Comparison of ENCODE assay signal across 1 cellular context in genomic region chr9:98688710-98689495, GRCh38.
TF ChIP-seq lines count a peak whose summit lies in the region.

No MANE protein-coding gene starts in this region.

TF ChIP-seq in K562, 482 proteins besides CTCF, POLR2A, EP300 and RAD21 (continued from another document):
- TF ChIP-seq STAT6 (CRISPR knock-in tag; IDR thresholded peaks at IDR 0.05): no peak
- peak; percentile 84 for TF ChIP-seq CHD4 (IDR thresholded peaks at IDR 0.05; ENCODE audit: insufficient read depth, insufficient replicate concordance, low read depth, low read length, poor library complexity, severe bottlenecking)
- TF ChIP-seq ZNF766 (CRISPR knock-in tag; conservative IDR thresholded peaks at IDR 0.05): no peak
- peak; percentile 46 for TF ChIP-seq TCF3 (CRISPR knock-in tag; IDR thresholded peaks at IDR 0.05)
- TF ChIP-seq HDAC2 (IDR thresholded peaks at IDR 0.05): 0 out of 2 replicates have a peak, but pooled peaks have one; percentile 26
- no peak for TF ChIP-seq POU5F1 (IDR thresholded peaks at IDR 0.05; ENCODE audit: borderline replicate concordance, low read depth, low read length, partially characterized antibody)
- no peak for TF ChIP-seq SAFB (IDR thresholded peaks at IDR 0.05; ENCODE audit: borderline replicate concordance, low read depth, low read length)
- TF ChIP-seq PHF21A (IDR thresholded peaks at IDR 0.05; ENCODE audit: borderline replicate concordance, low read depth): no peak
- TF ChIP-seq SMARCA4 (IDR thresholded peaks at IDR 0.05): no peak
- peak; percentile 35; the same call in 1 of the 2 replicates for TF ChIP-seq TAL1 (IDR thresholded peaks at IDR 0.05)
- TF ChIP-seq ZNF431 (CRISPR knock-in tag; IDR thresholded peaks at IDR 0.05): no peak
- 0 out of 2 replicates have a peak, but pooled peaks have one; percentile 21 for TF ChIP-seq BHLHE40 (IDR thresholded peaks at IDR 0.05; ENCODE audit: low read length)
- TF ChIP-seq MBD1 (CRISPR knock-in tag; IDR thresholded peaks at IDR 0.05): no peak
- no peak for TF ChIP-seq ZBTB1 (CRISPR knock-in tag; IDR thresholded peaks at IDR 0.05; ENCODE audit: borderline replicate concordance, low read depth)
- TF ChIP-seq ZNF444 (CRISPR knock-in tag; IDR thresholded peaks at IDR 0.05): no peak
- 0 out of 4 replicates have a peak, but pooled peaks of 1 of the 2 experiments have one; percentile 45 for TF ChIP-seq KDM1A (IDR thresholded peaks at IDR 0.05)
- TF ChIP-seq EWSR1 (IDR thresholded peaks at IDR 0.05; ENCODE audit: borderline replicate concordance, low read depth, partially characterized antibody): no peak
- TF ChIP-seq POLR2AphosphoS5 (IDR thresholded peaks at IDR 0.05; ENCODE audit: control insufficient read depth, insufficient read depth, low read depth, low read length): no peak
- no peak for TF ChIP-seq FOXM1 (IDR thresholded peaks at IDR 0.05; ENCODE audit: low read depth)
- TF ChIP-seq FOXM1 (CRISPR knock-in tag; IDR thresholded peaks at IDR 0.05; ENCODE audit: low read depth): no peak
- TF ChIP-seq VEZF1 (CRISPR knock-in tag; IDR thresholded peaks at IDR 0.05): no peak
- TF ChIP-seq CBFA2T3 (IDR thresholded peaks at IDR 0.05): peak; percentile 75
- no peak for TF ChIP-seq AFF4 (CRISPR knock-in tag; IDR thresholded peaks at IDR 0.05)
- TF ChIP-seq CC2D1A (IDR thresholded peaks at IDR 0.05): no peak
- TF ChIP-seq HBP1 (CRISPR knock-in tag; IDR thresholded peaks at IDR 0.05): no peak
- peak in 1 of 2 experiments; percentile 40; a peak in 1 of 4 replicates for TF ChIP-seq RCOR1 (IDR thresholded peaks at IDR 0.05; ENCODE audit: borderline replicate concordance in 1 of 2, low read depth in 2 of 2, low read length in 2 of 2)
- peak; percentile 66 for TF ChIP-seq CBFA2T2 (conservative IDR thresholded peaks at IDR 0.05)
- no peak for TF ChIP-seq RBM15 (IDR thresholded peaks at IDR 0.05; ENCODE audit: insufficient read depth, low read length)
- no peak for TF ChIP-seq MXD1 (CRISPR knock-in tag; IDR thresholded peaks at IDR 0.05; ENCODE audit: borderline replicate concordance, poor library complexity, severe bottlenecking)
- TF ChIP-seq RBBP5 (IDR thresholded peaks at IDR 0.05; ENCODE audit: borderline replicate concordance, insufficient read depth, low read length, poor library complexity, severe bottlenecking): no peak
- peak; percentile 56; the same call in 1 of the 2 replicates for TF ChIP-seq CTBP1 (IDR thresholded peaks at IDR 0.05; ENCODE audit: borderline replicate concordance)
- no peak for TF ChIP-seq ARID2 (IDR thresholded peaks at IDR 0.05)
- TF ChIP-seq EZH2 (IDR thresholded peaks at IDR 0.05; ENCODE audit: borderline replicate concordance, low read depth, low read length): no peak
- TF ChIP-seq CEBPB (tag; IDR thresholded peaks at IDR 0.05): peak; percentile 49
- no peak for TF ChIP-seq PKNOX1 (IDR thresholded peaks at IDR 0.05)
- TF ChIP-seq TOE1 (IDR thresholded peaks at IDR 0.05; ENCODE audit: borderline replicate concordance): no peak
- TF ChIP-seq TOE1 (CRISPR knock-in tag; IDR thresholded peaks at IDR 0.05; ENCODE audit: borderline replicate concordance, low read depth): no peak
- no peak for TF ChIP-seq MIER1 (IDR thresholded peaks at IDR 0.05; ENCODE audit: low read depth)
- no peak for TF ChIP-seq FOXO4 (CRISPR knock-in tag; IDR thresholded peaks at IDR 0.05)
- no peak for TF ChIP-seq SNIP1 (IDR thresholded peaks at IDR 0.05; ENCODE audit: low read depth)
- peak; percentile 30; the same call in 1 of the 2 replicates for TF ChIP-seq ARID1B (IDR thresholded peaks at IDR 0.05)
- peak; percentile 81; the same call in 1 of the 2 replicates for TF ChIP-seq BCOR (IDR thresholded peaks at IDR 0.05)
- no peak for TF ChIP-seq ZNF511 (CRISPR knock-in tag; IDR thresholded peaks at IDR 0.05)
- peak; percentile 70 for TF ChIP-seq TEAD4 (IDR thresholded peaks at IDR 0.05; ENCODE audit: low read length)
- TF ChIP-seq TEAD4 (CRISPR knock-in tag; IDR thresholded peaks at IDR 0.05; ENCODE audit: borderline replicate concordance): no peak
- peak; percentile 88; the same call in 1 of the 2 replicates for TF ChIP-seq ADNP (tag; IDR thresholded peaks at IDR 0.05)
- no peak for TF ChIP-seq ZNF324 (CRISPR knock-in tag; IDR thresholded peaks at IDR 0.05)
- TF ChIP-seq MLX (CRISPR knock-in tag; conservative IDR thresholded peaks at IDR 0.05): no peak
- no peak for TF ChIP-seq USF1 (CRISPR knock-in tag; IDR thresholded peaks at IDR 0.05)
- TF ChIP-seq ZFP36 (IDR thresholded peaks at IDR 0.05; ENCODE audit: low read depth, low read length, partially characterized antibody): no peak
- TF ChIP-seq PHTF2 (CRISPR knock-in tag; IDR thresholded peaks at IDR 0.05): no peak
- TF ChIP-seq RBM22 (IDR thresholded peaks at IDR 0.05; ENCODE audit: low read depth, low read length, poor library complexity, severe bottlenecking): no peak
- TF ChIP-seq ZNF561 (CRISPR knock-in tag; conservative IDR thresholded peaks at IDR 0.05): no peak
- TF ChIP-seq CBX5 (IDR thresholded peaks at IDR 0.05; ENCODE audit: borderline replicate concordance, low read depth): no peak
- no peak for TF ChIP-seq CAMTA2 (CRISPR knock-in tag; conservative IDR thresholded peaks at IDR 0.05)
- TF ChIP-seq ZNF699 (CRISPR knock-in tag; IDR thresholded peaks at IDR 0.05; ENCODE audit: insufficient replicate concordance): no peak
